In the genomic region with DNA sequence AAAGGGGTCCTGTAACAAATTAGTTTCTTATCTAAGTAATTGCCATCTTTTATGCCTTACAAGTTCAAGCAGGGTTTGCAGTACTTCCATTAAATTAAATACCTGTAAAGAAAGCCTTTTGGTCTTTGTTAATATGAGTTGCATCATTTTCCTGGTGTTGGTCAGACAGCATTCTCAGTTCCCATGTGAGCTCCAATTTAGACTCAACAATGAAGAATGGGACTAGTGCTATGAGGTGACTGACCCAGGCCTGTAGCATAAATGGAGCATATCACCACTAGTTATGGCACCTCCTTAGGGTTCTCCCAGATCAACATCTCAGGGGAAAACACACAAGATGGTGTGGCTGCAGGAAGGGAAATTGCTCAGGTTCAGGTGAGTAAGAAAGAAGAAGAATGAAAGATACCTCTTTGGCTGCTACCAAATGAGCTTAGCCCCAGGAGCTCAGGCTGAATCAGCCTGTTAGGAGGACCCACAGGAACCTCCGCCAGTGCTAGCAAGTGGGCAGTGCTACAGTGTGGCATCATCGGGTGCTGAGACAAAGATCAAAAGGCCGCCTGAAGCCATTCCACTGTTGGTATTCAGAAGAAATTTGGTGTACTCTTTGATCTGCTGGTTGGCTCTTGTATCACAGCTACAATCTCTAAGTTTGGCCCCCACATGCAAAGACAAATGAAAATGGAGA, we compare ENCODE assay signal across 1 cellular context.
TF ChIP-seq lines count a peak whose summit lies in the region.

No MANE protein-coding gene starts in this region.

TF ChIP-seq in HepG2, 621 proteins besides CTCF, POLR2A, EP300 and RAD21 (continued from another document):
- TF ChIP-seq ZBTB44 (CRISPR knock-in tag; IDR thresholded peaks at IDR 0.05), result no peak
- no peak for TF ChIP-seq CEBPB (IDR thresholded peaks at IDR 0.05; ENCODE audit: borderline replicate concordance, low read depth, low read length)
- TF ChIP-seq ETS1 (CRISPR knock-in tag; IDR thresholded peaks at IDR 0.05), result no peak
- TF ChIP-seq, protein P1, sequence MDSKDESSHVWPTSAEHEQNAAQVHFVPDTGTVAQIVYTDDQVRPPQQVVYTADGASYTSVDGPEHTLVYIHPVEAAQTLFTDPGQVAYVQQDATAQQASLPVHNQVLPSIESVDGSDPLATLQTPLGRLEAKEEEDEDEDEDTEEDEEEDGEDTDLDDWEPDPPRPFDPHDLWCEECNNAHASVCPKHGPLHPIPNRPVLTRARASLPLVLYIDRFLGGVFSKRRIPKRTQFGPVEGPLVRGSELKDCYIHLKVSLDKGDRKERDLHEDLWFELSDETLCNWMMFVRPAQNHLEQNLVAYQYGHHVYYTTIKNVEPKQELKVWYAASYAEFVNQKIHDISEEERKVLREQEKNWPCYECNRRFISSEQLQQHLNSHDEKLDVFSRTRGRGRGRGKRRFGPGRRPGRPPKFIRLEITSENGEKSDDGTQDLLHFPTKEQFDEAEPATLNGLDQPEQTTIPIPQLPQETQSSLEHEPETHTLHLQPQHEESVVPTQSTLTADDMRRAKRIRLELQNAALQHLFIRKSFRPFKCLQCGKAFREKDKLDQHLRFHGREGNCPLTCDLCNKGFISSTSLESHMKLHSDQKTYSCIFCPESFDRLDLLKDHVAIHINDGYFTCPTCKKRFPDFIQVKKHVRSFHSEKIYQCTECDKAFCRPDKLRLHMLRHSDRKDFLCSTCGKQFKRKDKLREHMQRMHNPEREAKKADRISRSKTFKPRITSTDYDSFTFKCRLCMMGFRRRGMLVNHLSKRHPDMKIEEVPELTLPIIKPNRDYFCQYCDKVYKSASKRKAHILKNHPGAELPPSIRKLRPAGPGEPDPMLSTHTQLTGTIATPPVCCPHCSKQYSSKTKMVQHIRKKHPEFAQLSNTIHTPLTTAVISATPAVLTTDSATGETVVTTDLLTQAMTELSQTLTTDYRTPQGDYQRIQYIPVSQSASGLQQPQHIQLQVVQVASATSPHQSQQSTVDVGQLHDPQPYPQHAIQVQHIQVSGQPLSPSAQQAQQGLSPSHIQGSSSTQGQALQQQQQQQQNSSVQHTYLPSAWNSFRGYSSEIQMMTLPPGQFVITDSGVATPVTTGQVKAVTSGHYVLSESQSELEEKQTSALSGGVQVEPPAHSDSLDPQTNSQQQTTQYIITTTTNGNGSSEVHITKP (CRISPR knock-in tag; IDR thresholded peaks at IDR 0.05; ENCODE audit: low read depth), result no peak
- TF ChIP-seq ISX (CRISPR knock-in tag; conservative IDR thresholded peaks at IDR 0.05), result no peak
